ENCODE assay signal across 31 cellular contexts in genomic region chr3:77599948-77600347, GRCh38.
DNase-seq lines count a peak whose midpoint lies in the region; ATAC-seq, FAIRE-seq and TF ChIP-seq lines count a peak whose summit lies in the region.
"Had no signal": no experiment of that assay in that cellular context is flagged by ENCODE, and none has a peak within 500 bp of the region (broad histone marks: within the 10 kb centered on the region; RNA-seq: fewer than 3 reads in every experiment).

No MANE protein-coding gene starts in this region.

- no peak for FAIRE-seq in HepG2 (lab: Jason Lieb, UNC)
- FAIRE-seq: A204.1, A549, D721Med had no signal

- no peak overlapping the region for H2AFZ ChIP-seq in HepG2 (ENCODE audit: low read length)
- no peak overlapping the region for H2AFZ ChIP-seq in Karpas-422 (ENCODE audit: low read length)

- in situ Hi-C loops in HepG2 (cut with HindIII; ENCODE audit: extremely low pct_ligation_motif_present, low pct_unique_long_range_greater_than_20kb) = no loop called here

- H3K4me2 ChIP-seq in HepG2 (ENCODE audit: low read depth, low read length) (no peak overlapping the region), Karpas-422 (ENCODE audit: low read depth, low read length, poor library complexity, severe bottlenecking) (peak overlapping the region; percentile 54)
- H3K4me2 ChIP-seq: A549; BLaER1; BLaER1 treated with 17β-estradiol and CSF1 and Interleukin-3, amounts not matched to agents 10 nM and 100 nM had no signal

- no peaks in the 10 kb centered on the region for H3K36me3 ChIP-seq in HepG2 (replicated peaks in 1 of 2; ENCODE audit: control insufficient read depth in 1 of 2, insufficient read depth in 2 of 2, low read length in 2 of 2)
- H3K36me3 ChIP-seq in right lobe of liver = no peaks in the 10 kb centered on the region
- H3K36me3 ChIP-seq in Karpas-422 (ENCODE audit: insufficient read depth, low read length) = peaks cover 73% of the 10 kb centered on the region
- H3K36me3 ChIP-seq: BE2C; BLaER1; BLaER1 treated with 17β-estradiol and CSF1 and Interleukin-3, amounts not matched to agents 10 nM and 100 nM had no signal

- no peak for DNase-seq in HepG2 (ENCODE audit: low spot score)
- DNase-seq in right lobe of liver = no peak
- DNase-seq in Karpas-422 = peak; percentile 64
- DNase-seq: 8988T; ACHN; AML-193; BE2C; C1 segment of cervical spinal cord; Caco-2; Calu3; CD4-positive, alpha-beta memory T cell; CD4-positive, alpha-beta T cell; CD4-positive, CD25-positive, alpha-beta regulatory T cell; CD8-positive, alpha-beta memory T cell; CD8-positive, alpha-beta T cell; COR-L47; DMS 273 treated with DMSO at 0.1 percent for 48 hours; DMS153; DMS53; DMS79; DMS79 treated with DMSO at 0.1 percent for 48 hours; DND-41; EL had no signal

- H3K4me1 ChIP-seq in HepG2 (ENCODE audit: insufficient read depth, low read length) (no peaks in the 10 kb centered on the region), right lobe of liver (no peaks in the 10 kb centered on the region), Karpas-422 (ENCODE audit: low read length) (peaks cover 82% of the 10 kb centered on the region)
- H3K4me1 ChIP-seq: A549; BE2C; BLaER1; BLaER1 treated with 17β-estradiol and CSF1 and Interleukin-3, amounts not matched to agents 10 nM and 100 nM; Caco-2 had no signal

- CTCF ChIA-PET in HepG2 (lab: Yijun Ruan, JAX; ENCODE audit: low intra/inter-chr PET ratio, low total read pairs) = no interaction called here

- TF ChIP-seq EP300 in HepG2 (IDR thresholded peaks at IDR 0.05; ENCODE audit: low read depth in 2 of 2, low read length in 2 of 2) (no peak), HepG2 (CRISPR knock-in tag; IDR thresholded peaks at IDR 0.05; ENCODE audit: borderline replicate concordance) (no peak)

- TF ChIP-seq POLR2A in HepG2 (IDR thresholded peaks at IDR 0.05; ENCODE audit: insufficient read depth in 1 of 2, low read depth in 2 of 2, low read length in 2 of 2) = no peak
- no peak for TF ChIP-seq POLR2A in right lobe of liver (IDR thresholded peaks at IDR 0.05)

- no TSS peak for BruUV-seq in HepG2 (replicated peaks; lab: Mats Ljungman, UMichigan)

- no peaks in the 10 kb centered on the region for H4K20me1 ChIP-seq in HepG2 (ENCODE audit: insufficient read depth, low read length)
- no peaks in the 10 kb centered on the region for H4K20me1 ChIP-seq in Karpas-422 (ENCODE audit: insufficient read depth, low read depth, low read length)
- H4K20me1 ChIP-seq: BLaER1; BLaER1 treated with 17β-estradiol and CSF1 and Interleukin-3, amounts not matched to agents 10 nM and 100 nM had no signal

- H3K4me3 ChIP-seq in HepG2 (replicated peaks in 1 of 3; ENCODE audit: insufficient read depth in 1 of 3, low read depth in 2 of 3, low read length in 3 of 3) = no peak overlapping the region
- no peak overlapping the region for H3K4me3 ChIP-seq in right lobe of liver
- H3K4me3 ChIP-seq in Karpas-422 (ENCODE audit: low read length) = peak overlapping the region; percentile 8; the same call in 1 of the 2 replicates
- H3K4me3 ChIP-seq: A549; BLaER1; BLaER1 treated with 17β-estradiol and CSF1 and Interleukin-3, amounts not matched to agents 10 nM and 100 nM had no signal

- no peaks in the 10 kb centered on the region for H3K9me3 ChIP-seq in HepG2 (ENCODE audit: low read length)
- H3K9me3 ChIP-seq in right lobe of liver = no peaks in the 10 kb centered on the region
- peaks cover 12% of the 10 kb centered on the region for H3K9me3 ChIP-seq in Karpas-422 (ENCODE audit: low read length)
- H3K9me3 ChIP-seq: A549, BE2C, BLaER1, Caco-2 had no signal

- H3K27ac ChIP-seq in HepG2 (ENCODE audit: extremely low read length, insufficient read depth, low read length) (no peak overlapping the region), right lobe of liver (no peak overlapping the region), Karpas-422 (ENCODE audit: low read length) (peak overlapping the region; percentile 99)
- H3K27ac ChIP-seq: 22Rv1; A549; BLaER1; BLaER1 treated with 17β-estradiol and CSF1 and Interleukin-3, amounts not matched to agents 10 nM and 100 nM; C4-2B had no signal

- ATAC-seq in HepG2 = no peak
- no peak for ATAC-seq in right lobe of liver
- ATAC-seq in HG03039 (IDR thresholded peaks at IDR 0.05; ENCODE audit: unreplicated experiment) = no peak
- ATAC-seq: A549; CD8-positive, alpha-beta T cell had no signal

- H3K9me2 ChIP-seq in Karpas-422 (replicated peaks; ENCODE audit: insufficient read depth, low read length) = no peaks in the 10 kb centered on the region

- WGBS in HepG2 (ENCODE audit: low lambda C conversion rate) = 0% methylated on average over 1 of the region's 1 CpG
- WGBS in right lobe of liver (ENCODE audit: insufficient coverage, low coverage, low lambda C conversion rate, missing lambda C conversion rate) = 60% methylated on average over 1 of the region's 1 CpG

- no peak for TF ChIP-seq RAD21 in HepG2 (CRISPR knock-in tag; IDR thresholded peaks at IDR 0.05)

- H3K9ac ChIP-seq in HepG2 (ENCODE audit: insufficient read depth, low read depth, low read length) = no peak overlapping the region
- H3K9ac ChIP-seq in Karpas-422 (ENCODE audit: low read length) = peak overlapping the region; percentile 60
- H3K9ac ChIP-seq: BLaER1; BLaER1 treated with 17β-estradiol and CSF1 and Interleukin-3, amounts not matched to agents 10 nM and 100 nM had no signal

- TF ChIP-seq CTCF in HepG2 (CRISPR knock-in tag; IDR thresholded peaks at IDR 0.05) (no peak), right lobe of liver (IDR thresholded peaks at IDR 0.05) (no peak)

- intact Hi-C loops in HepG2 (cut with micrococcal nuclease; ENCODE audit: unreplicated experiment) (no loop called here), right lobe of liver (cut with DNase I) (no loop called here)

- no peaks in the 10 kb centered on the region for H3K27me3 ChIP-seq in HepG2 (ENCODE audit: control insufficient read depth in 1 of 2, insufficient read depth in 2 of 2, low read length in 2 of 2)
- no peaks in the 10 kb centered on the region for H3K27me3 ChIP-seq in right lobe of liver
- no peaks in the 10 kb centered on the region for H3K27me3 ChIP-seq in Karpas-422 (ENCODE audit: low read length)
- H3K27me3 ChIP-seq: BE2C; BLaER1; BLaER1 treated with 17β-estradiol and CSF1 and Interleukin-3, amounts not matched to agents 10 nM and 100 nM had no signal

- no peaks in the 10 kb centered on the region for H3K79me2 ChIP-seq in HepG2 (ENCODE audit: insufficient read depth, low read length)
- peaks cover 36% of the 10 kb centered on the region for H3K79me2 ChIP-seq in Karpas-422 (ENCODE audit: low read length)

- POLR2A ChIA-PET in HepG2 (lab: Yijun Ruan, JAX) = no interaction called here

TF ChIP-seq in HepG2, 621 proteins besides CTCF, POLR2A, EP300 and RAD21:
- TF ChIP-seq ATF7 (IDR thresholded peaks at IDR 0.05) (peak; percentile 64; the same call in 1 of the 2 replicates), ATF7 (CRISPR knock-in tag; IDR thresholded peaks at IDR 0.05) (no peak), MBD4 (IDR thresholded peaks at IDR 0.05; ENCODE audit: borderline replicate concordance, low read length) (no peak)
TF ChIP-seq in HepG2: peak in this region for 1.
